ENCODE assay signal across 15 cellular contexts in the genomic region with DNA sequence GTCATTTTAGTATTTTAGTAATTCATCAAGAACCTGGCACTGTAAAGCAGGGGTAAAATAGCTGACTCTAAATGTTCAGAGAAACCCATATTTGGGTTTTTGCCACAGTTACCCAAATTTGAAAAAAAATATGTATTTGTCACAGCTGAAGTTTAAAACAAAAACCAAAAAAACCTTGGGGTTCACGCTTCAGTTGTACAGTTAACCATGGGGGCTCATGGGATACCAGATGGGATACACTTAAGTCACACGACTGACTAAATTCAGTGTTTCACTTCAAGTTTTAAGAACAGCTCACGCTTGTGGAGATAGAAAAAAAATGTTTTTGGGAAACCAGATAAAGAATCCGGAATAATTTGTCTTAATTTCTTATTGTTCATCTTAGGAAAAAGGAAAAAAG. TPM values are rescaled to one million over a fixed set of nuclear protein-coding genes. Genes with fewer than 3 reads are reported as not detected.
DNase-seq lines count a peak whose midpoint lies in the region; FAIRE-seq and TF ChIP-seq lines count a peak whose summit lies in the region.
"Had no signal": no experiment of that assay in that cellular context is flagged by ENCODE, and none has a peak within 500 bp of the region (broad histone marks: within the 10 kb centered on the region; RNA-seq: fewer than 3 reads in every experiment).

No MANE protein-coding gene starts in this region.

- H3K79me2 ChIP-seq in astrocyte (ENCODE audit: insufficient read depth, low read length), result peaks cover 61% of the 10 kb centered on the region

- H3K9me3 Mint-ChIP-seq in HFFc6, result no peaks in the 10 kb centered on the region
- H3K9me3 Mint-ChIP-seq in astrocyte (ENCODE audit: unreplicated experiment), result no peaks in the 10 kb centered on the region
- no peaks in the 10 kb centered on the region for H3K9me3 Mint-ChIP-seq in progenitor cell of endocrine pancreas (ENCODE audit: low read depth)

- DNase-seq in GM12865 (ENCODE audit: low read depth) (peak; percentile 75), HFFc6 (no peak), astrocyte (ENCODE audit: low read depth) (no peak), progenitor cell of endocrine pancreas (ENCODE audit: low spot score, unreplicated experiment) (no peak), prostate gland (ENCODE audit: low spot score) (no peak)
- no peak for DNase-seq in stimulated activated CD4-positive, alpha-beta T cell treated with anti-CD3 and anti-CD28 coated beads, Interleukin-4, amount 100 ng/mL, for 1 hour
- no peak for DNase-seq in activated naive CD4-positive, alpha-beta T cell treated with Interleukin-2 at 50 U/mL for 16 hours
- DNase-seq: Calu3, foreskin melanocyte, HCEC 1CT, islet precursor cell, NCI-H1436 treated with DMSO at 0.1 percent for 48 hours, NCI-H524 treated with DMSO at 0.1 percent for 48 hours had no signal

- TF ChIP-seq POLR2A in prostate gland (IDR thresholded peaks at IDR 0.05), result no peak

- no peak overlapping the region for H3K27ac ChIP-seq in astrocyte (ENCODE audit: low read depth, low read length)
- no peak overlapping the region for H3K27ac ChIP-seq in prostate gland

- H3K36me3 ChIP-seq in astrocyte (ENCODE audit: insufficient read depth, low read length), result no peaks in the 10 kb centered on the region
- H3K36me3 ChIP-seq in prostate gland, result no peaks in the 10 kb centered on the region
- H3K36me3 ChIP-seq: right atrium auricular region had no signal

- H3K4me3 ChIP-seq in GM12865 (ENCODE audit: low read depth, low read length) (peak overlapping the region; percentile 86), astrocyte (ENCODE audit: insufficient read depth, low read depth, low read length) (no peak overlapping the region), prostate gland (no peak overlapping the region)
- H3K4me3 ChIP-seq: right atrium auricular region had no signal

- peaks cover 68% of the 10 kb centered on the region for H3K4me1 Mint-ChIP-seq in HFFc6 (ENCODE audit: low read depth)
- peaks cover 24% of the 10 kb centered on the region for H3K4me1 Mint-ChIP-seq in astrocyte (ENCODE audit: low read depth, unreplicated experiment)
- peaks cover 27% of the 10 kb centered on the region for H3K4me1 Mint-ChIP-seq in progenitor cell of endocrine pancreas (ENCODE audit: low read depth)

- H3K27me3 Mint-ChIP-seq in HFFc6 (ENCODE audit: insufficient read depth) (no peaks in the 10 kb centered on the region), astrocyte (ENCODE audit: low read depth, unreplicated experiment) (no peaks in the 10 kb centered on the region), progenitor cell of endocrine pancreas (no peaks in the 10 kb centered on the region)

- H3K4me3 Mint-ChIP-seq in HFFc6 (peak overlapping the region; percentile 41; the same call in 1 of the 2 replicates), astrocyte (ENCODE audit: unreplicated experiment) (peak overlapping the region; percentile 97), progenitor cell of endocrine pancreas (ENCODE audit: low read depth) (peak overlapping the region; percentile 7)

- H4K20me1 ChIP-seq in astrocyte (ENCODE audit: insufficient read depth, low read length), result peaks cover 6% of the 10 kb centered on the region

- H3K9me3 ChIP-seq in astrocyte (ENCODE audit: insufficient read depth, low read depth, low read length) (no peaks in the 10 kb centered on the region), prostate gland (no peaks in the 10 kb centered on the region)
- H3K9me3 ChIP-seq: right atrium auricular region had no signal

- peaks cover 26% of the 10 kb centered on the region for H3K4me1 ChIP-seq in astrocyte (ENCODE audit: insufficient read depth, low read length)
- H3K4me1 ChIP-seq in prostate gland (replicated peaks), result no peaks in the 10 kb centered on the region

- no peaks in the 10 kb centered on the region for H3K36me3 Mint-ChIP-seq in HFFc6 (ENCODE audit: low read depth)
- H3K36me3 Mint-ChIP-seq in astrocyte (ENCODE audit: low read depth, unreplicated experiment), result no peaks in the 10 kb centered on the region
- no peaks in the 10 kb centered on the region for H3K36me3 Mint-ChIP-seq in progenitor cell of endocrine pancreas (ENCODE audit: insufficient read depth)

- H3K27me3 ChIP-seq in astrocyte (ENCODE audit: insufficient read depth, low read length) (no peaks in the 10 kb centered on the region), prostate gland (replicated peaks; ENCODE audit: insufficient read depth) (no peaks in the 10 kb centered on the region)
- H3K27me3 ChIP-seq: right atrium auricular region had no signal

- no peak overlapping the region for H3K4me2 ChIP-seq in astrocyte (ENCODE audit: low read length)

- intact Hi-C loops in prostate gland (cut with DNase I), result loop anchor here (5.0 kb wide), 1 partner anchor 65 kb away; no protein-coding TSS in a partner anchor

- no peak for FAIRE-seq in astrocyte (lab: Jason Lieb, UNC)
- FAIRE-seq: HepG2 had no signal

- peak overlapping the region; percentile 87; the same call in 1 of the 2 replicates for H3K27ac Mint-ChIP-seq in HFFc6
- peak overlapping the region; percentile 44 for H3K27ac Mint-ChIP-seq in astrocyte (ENCODE audit: unreplicated experiment)
- H3K27ac Mint-ChIP-seq in progenitor cell of endocrine pancreas, result no peak overlapping the region

- H3K9ac ChIP-seq in astrocyte (ENCODE audit: low read length), result no peak overlapping the region

- H2AFZ ChIP-seq in astrocyte (ENCODE audit: low read depth, low read length), result no peak overlapping the region

- no peak for TF ChIP-seq CTCF in GM12865 (IDR thresholded peaks at IDR 0.05; ENCODE audit: insufficient read depth, low read depth, low read length, missing control alignments)
- TF ChIP-seq CTCF in HFFc6 (IDR thresholded peaks at IDR 0.05), result no peak
- no peak for TF ChIP-seq CTCF in astrocyte (IDR thresholded peaks at IDR 0.05; ENCODE audit: insufficient read depth, low read depth, low read length)
- no peak for TF ChIP-seq CTCF in progenitor cell of endocrine pancreas (IDR thresholded peaks at IDR 0.05; ENCODE audit: unreplicated experiment)
- TF ChIP-seq CTCF in prostate gland (IDR thresholded peaks at IDR 0.05), result no peak

- 82% methylated on average over 4 of the region's 4 CpGs for WGBS in prostate gland

RNA-seq across cellular contexts. Expression of gene ARL3, which starts 2.1 kb away (rescaled TPM):
- 10 to 100 TPM; 13.2 to 18.4 (median 16.8) TPM for total RNA-seq in HFFc6 (2021; fragmentation: NEBNext Ultra II Directional; extraction: Animal tissue kit (Norgen Biotek cat#: 25700))
- total RNA-seq in astrocyte, result 16.6 and 18.2 TPM in 2 replicates
- 24.9 and 25.0 TPM in 2 replicates for total RNA-seq in progenitor cell of endocrine pancreas
- total RNA-seq in prostate gland, result 1 to 10 TPM; 8.0 to 8.5 TPM

RNA-seq across cellular contexts. Expression of gene SFXN2, which starts 2.3 kb away (rescaled TPM):
- total RNA-seq in HFFc6 (2021; fragmentation: NEBNext Ultra II Directional; extraction: Animal tissue kit (Norgen Biotek cat#: 25700)), result 1 to 10 TPM; 2.2 to 4.4 (median 3.5) TPM
- total RNA-seq in astrocyte (8.4 and 9.1 TPM in 2 replicates), progenitor cell of endocrine pancreas (33.9 and 34.2 TPM in 2 replicates), prostate gland (10 to 100 TPM; 16.4 to 26.6 TPM)

RNA-seq across cellular contexts. Expression of gene WBP1L, which starts 31.7 kb away (rescaled TPM):
- 10 to 100 TPM; 34.9 to 40.7 (median 38.6) TPM for total RNA-seq in HFFc6 (2021; fragmentation: NEBNext Ultra II Directional; extraction: Animal tissue kit (Norgen Biotek cat#: 25700))
- 73.6 and 75.7 TPM in 2 replicates for total RNA-seq in astrocyte
- total RNA-seq in progenitor cell of endocrine pancreas, result 29.9 and 30.7 TPM in 2 replicates
- 100 to 1,000 TPM; 136 to 168 TPM for total RNA-seq in prostate gland

Comparison
In these comparisons a context has a peak if more than half of its experiments do, and no peak if none do; other contexts are left out.
1. H3K4me3 Mint-ChIP-seq: peak in every context shown above with its lines; median percentile 97 in astrocyte; 41 in HFFc6; 7 in progenitor cell of endocrine pancreas.